ENCODE assay signal across 8 cellular contexts in genomic region chr5:8456846-8457186, GRCh38.
DNase-seq lines count a peak whose midpoint lies in the region; ATAC-seq and TF ChIP-seq lines count a peak whose summit lies in the region.

No MANE protein-coding gene starts in this region.

- H3K27ac ChIP-seq in adrenal gland (peak overlapping the region in 4 of 5 donors; percentile 50 to 92 (median 72)), liver (ENCODE audit: low read depth in 1 of 2, low read length in 2 of 2) (peak overlapping the region; percentile 57 to 68), tibial nerve (peak overlapping the region; percentile 38 to 91 (median 76))

- TF ChIP-seq EP300 in tibial nerve (IDR thresholded peaks at IDR 0.05) = no peak

- peaks cover 6 to 11% of the 10 kb centered on the region in 2 donors for H3K4me1 ChIP-seq in adrenal gland (replicated peaks in 1 of 2)
- peaks cover 0 to 12% (median 3%) of the 10 kb centered on the region in 4 donors for H3K4me1 ChIP-seq in liver (ENCODE audit: control insufficient read depth in 4 of 4, insufficient read depth in 4 of 4, low read length in 3 of 4)
- H3K4me1 ChIP-seq in tibial nerve = peaks cover 0 to 16% (median 0%) of the 10 kb centered on the region in 4 donors

- peak overlapping the region; percentile 44 for H3K27ac Mint-ChIP-seq in activated naive CD4-positive, alpha-beta T cell treated with anti-CD3 and anti-CD28 coated beads, Interleukin-2, amount 50 U/mL, for 24 hours

- no peak for ATAC-seq in GM19452 (IDR thresholded peaks at IDR 0.05; ENCODE audit: unreplicated experiment)

- no peaks in the 10 kb centered on the region for H3K27me3 Mint-ChIP-seq in activated naive CD4-positive, alpha-beta T cell treated with anti-CD3 and anti-CD28 coated beads, Interleukin-2, amount 50 U/mL, for 24 hours

- H3K27me3 ChIP-seq in adrenal gland (no peaks in the 10 kb centered on the region), liver (ENCODE audit: control insufficient read depth in 4 of 4, insufficient read depth in 4 of 4, low read length in 3 of 4) (no peaks in the 10 kb centered on the region), tibial nerve (no peaks in the 10 kb centered on the region)

- H3K9me3 ChIP-seq in adrenal gland (replicated peaks in 1 of 3) (no peaks in the 10 kb centered on the region), liver (ENCODE audit: control insufficient read depth in 4 of 4, low read length in 3 of 4) (no peaks in the 10 kb centered on the region), tibial nerve (peaks cover 0 to 3% (median 0%) of the 10 kb centered on the region in 4 donors)

- no peak for DNase-seq in activated naive CD4-positive, alpha-beta T cell (lab: John Stamatoyannopoulos, UW)
- DNase-seq in adrenal gland (peak in 1 of 7 donors; percentile 2), tibial nerve (ENCODE audit: low spot score in 2 of 2) (no peak), cerebellum (ENCODE audit: low spot score) (no peak), NCI-H1694 (lab: John Stamatoyannopoulos, UW) (no peak)

- TF ChIP-seq POLR2A in adrenal gland (IDR thresholded peaks at IDR 0.05) (no peak), tibial nerve (IDR thresholded peaks at IDR 0.05) (no peak)

- no peaks in the 10 kb centered on the region for H3K9me3 Mint-ChIP-seq in activated naive CD4-positive, alpha-beta T cell treated with anti-CD3 and anti-CD28 coated beads, Interleukin-2, amount 50 U/mL, for 24 hours

- H3K4me3 ChIP-seq in adrenal gland (no peak overlapping the region), liver (ENCODE audit: low read depth in 1 of 3, low read length in 3 of 3) (peak overlapping the region; percentile 18 to 72 (median 69)), tibial nerve (peak overlapping the region in 3 of 4 donors; percentile 57 to 92 (median 91))

- peaks cover 27% of the 10 kb centered on the region for H3K4me1 Mint-ChIP-seq in activated naive CD4-positive, alpha-beta T cell treated with anti-CD3 and anti-CD28 coated beads, Interleukin-2, amount 50 U/mL, for 24 hours

- H3K9ac ChIP-seq in liver (ENCODE audit: low read depth in 1 of 2, low read length in 2 of 2) = peak overlapping the region in 1 of 2 donors; percentile 62

- intact Hi-C loops in adrenal gland (cut with DNase I) = no loop called here

- H3K4me3 Mint-ChIP-seq in activated naive CD4-positive, alpha-beta T cell treated with anti-CD3 and anti-CD28 coated beads, Interleukin-2, amount 50 U/mL, for 24 hours = peak overlapping the region; percentile 84

- no peak for TF ChIP-seq RAD21 in liver (IDR thresholded peaks at IDR 0.05)

- WGBS in adrenal gland, 4 donors = 76 to 84% (median 78%) methylated on average over 5 of the region's 5 CpGs
- 86% methylated on average over 5 of the region's 5 CpGs for whole genome bisulfite sequencing in liver
- 54 to 68% methylated on average over 5 of the region's 5 CpGs for WGBS in tibial nerve, 2 donors

- TF ChIP-seq CTCF in adrenal gland (IDR thresholded peaks at IDR 0.05) = no peak
- TF ChIP-seq CTCF in liver (IDR thresholded peaks at IDR 0.05; ENCODE audit: low read depth, low read length, missing input control) = no peak
- TF ChIP-seq CTCF in tibial nerve (IDR thresholded peaks at IDR 0.05) = no peak

- H3K36me3 ChIP-seq in adrenal gland (replicated peaks in 1 of 2) (no peaks in the 10 kb centered on the region), liver (ENCODE audit: control insufficient read depth in 4 of 4, insufficient read depth in 3 of 4, low read depth in 1 of 4, low read length in 3 of 4) (no peaks in the 10 kb centered on the region), tibial nerve (peaks cover 0 to 5% (median 0%) of the 10 kb centered on the region in 3 donors)

- peaks cover 3% of the 10 kb centered on the region for H3K36me3 Mint-ChIP-seq in activated naive CD4-positive, alpha-beta T cell treated with anti-CD3 and anti-CD28 coated beads, Interleukin-2, amount 50 U/mL, for 24 hours

TF ChIP-seq in liver, 16 proteins besides CTCF, POLR2A, EP300 and RAD21:
- no peak for TF ChIP-seq GABPA (IDR thresholded peaks at IDR 0.05 in 1 of 2, conservative IDR thresholded peaks at IDR 0.05 in 1 of 2)
- TF ChIP-seq HNF4G (IDR thresholded peaks at IDR 0.05) = no peak
- TF ChIP-seq FOXA1 (IDR thresholded peaks at IDR 0.05) = no peak
- no peak for TF ChIP-seq HNF4A (conservative IDR thresholded peaks at IDR 0.05)
- TF ChIP-seq MAX (IDR thresholded peaks at IDR 0.05) = no peak
- no peak for TF ChIP-seq FOXA2 (IDR thresholded peaks at IDR 0.05)
- TF ChIP-seq ZBTB33 (IDR thresholded peaks at IDR 0.05) = no peak
- TF ChIP-seq JUND (IDR thresholded peaks at IDR 0.05) = no peak
- no peak for TF ChIP-seq TAF1 (conservative IDR thresholded peaks at IDR 0.05)
- TF ChIP-seq EGR1 (IDR thresholded peaks at IDR 0.05; ENCODE audit: low read depth in 2 of 2) = no peak
- no peak for TF ChIP-seq RXRA (IDR thresholded peaks at IDR 0.05)
- TF ChIP-seq NR2F2 (IDR thresholded peaks at IDR 0.05) = no peak
- no peak for TF ChIP-seq ATF3 (IDR thresholded peaks at IDR 0.05)
- no peak for TF ChIP-seq YY1 (IDR thresholded peaks at IDR 0.05)
- TF ChIP-seq REST (IDR thresholded peaks at IDR 0.05) = no peak
- TF ChIP-seq SP1 (IDR thresholded peaks at IDR 0.05) = no peak

Comparison
In these comparisons a context has a peak if more than half of its experiments do, and no peak if none do; other contexts are left out.
1. H3K4me3 ChIP-seq: peak in liver (3 of 3) and tibial nerve (3 of 4); none in adrenal gland (0 of 4).
2. Peak in every context shown above with its lines, with median percentiles within 50 percentile points of each other: H3K27ac ChIP-seq.